Comparison of ENCODE assay signal across 16 cellular contexts in the genomic region with DNA sequence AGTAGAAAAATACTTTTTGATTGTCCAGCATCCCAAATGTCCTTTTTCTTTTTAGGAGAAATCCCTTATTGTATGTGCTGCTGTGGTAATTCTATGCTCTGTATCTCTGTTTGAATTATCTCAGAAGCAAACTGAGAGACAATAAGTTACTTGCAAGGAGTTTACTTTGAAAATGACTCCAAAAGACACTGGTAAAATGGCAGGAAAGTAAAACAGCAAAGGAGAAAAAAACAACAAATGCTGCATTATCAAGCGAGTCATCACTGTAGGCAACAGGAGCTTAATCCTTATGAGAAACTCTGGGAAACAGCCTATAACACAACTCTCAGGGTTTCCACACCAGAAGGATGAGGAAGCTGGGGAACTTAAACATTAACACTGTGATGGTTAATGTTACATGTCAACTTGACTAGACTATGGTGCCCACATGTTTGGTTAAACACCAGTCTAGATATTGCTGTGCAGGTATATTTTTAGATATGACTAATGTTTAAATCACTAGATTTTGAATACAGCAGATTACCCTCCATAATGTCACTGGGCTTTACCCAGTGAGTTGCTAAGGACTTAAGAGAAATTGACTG.
DNase-seq lines count a peak whose midpoint lies in the region; ATAC-seq and TF ChIP-seq lines count a peak whose summit lies in the region.
"Had no signal": no experiment of that assay in that cellular context is flagged by ENCODE, and none has a peak within 500 bp of the region (broad histone marks: within the 10 kb centered on the region; RNA-seq: fewer than 3 reads in every experiment).

No MANE protein-coding gene starts in this region.

- TF ChIP-seq POLR2A in upper lobe of left lung (IDR thresholded peaks at IDR 0.05) (no peak), esophagus squamous epithelium (IDR thresholded peaks at IDR 0.05) (no peak)

- no peak overlapping the region for H3K27ac Mint-ChIP-seq in activated T-cell treated with anti-CD3 and anti-CD28 coated beads, Interleukin-2, amount 50 U/mL, for 72 hours
- H3K27ac Mint-ChIP-seq in stimulated activated effector memory CD8-positive, alpha-beta T cell treated with anti-CD3 and anti-CD28 coated beads, Interleukin-12 subunit alpha, Interleukin-12 subunit beta, amount 100 ng/mL, for 72 hours = no peak overlapping the region

- intact Hi-C loops in esophagus squamous epithelium (cut with DNase I) = no loop called here

- H3K27ac ChIP-seq in upper lobe of left lung (no peak overlapping the region), esophagus squamous epithelium (no peak overlapping the region)
- H3K27ac ChIP-seq: body of pancreas, skin epidermis, WERI-Rb-1 had no signal

- H3K36me3 ChIP-seq in adipocyte (ENCODE audit: control insufficient read depth, insufficient read depth, low read length, severe bottlenecking) (no peaks in the 10 kb centered on the region), upper lobe of left lung (no peaks in the 10 kb centered on the region), esophagus squamous epithelium (no peaks in the 10 kb centered on the region)
- H3K36me3 ChIP-seq: WERI-Rb-1 had no signal

- H3K9me3 Mint-ChIP-seq in activated T-cell treated with anti-CD3 and anti-CD28 coated beads, Interleukin-2, amount 50 U/mL, for 72 hours = peaks cover 3 to 5% of the 10 kb centered on the region in 2 donors
- peaks cover 4% of the 10 kb centered on the region for H3K9me3 Mint-ChIP-seq in stimulated activated effector memory CD8-positive, alpha-beta T cell treated with anti-CD3 and anti-CD28 coated beads, Interleukin-12 subunit alpha, Interleukin-12 subunit beta, amount 100 ng/mL, for 72 hours

- H3K4me3 Mint-ChIP-seq in activated T-cell treated with anti-CD3 and anti-CD28 coated beads, Interleukin-2, amount 50 U/mL, for 72 hours = no peak overlapping the region
- H3K4me3 Mint-ChIP-seq in stimulated activated effector memory CD8-positive, alpha-beta T cell treated with anti-CD3 and anti-CD28 coated beads, Interleukin-12 subunit alpha, Interleukin-12 subunit beta, amount 100 ng/mL, for 72 hours = no peak overlapping the region

- H3K4me1 ChIP-seq in adipocyte (ENCODE audit: control insufficient read depth, insufficient read depth, low read length) (peaks cover 12% of the 10 kb centered on the region), upper lobe of left lung (no peaks in the 10 kb centered on the region), esophagus squamous epithelium (no peaks in the 10 kb centered on the region)
- H3K4me1 ChIP-seq: body of pancreas had no signal

- H3K36me3 Mint-ChIP-seq in activated T-cell treated with anti-CD3 and anti-CD28 coated beads, Interleukin-2, amount 50 U/mL, for 72 hours (ENCODE audit: insufficient read depth in 2 of 2) = peaks cover 5 to 9% of the 10 kb centered on the region in 2 donors
- no peaks in the 10 kb centered on the region for H3K36me3 Mint-ChIP-seq in stimulated activated effector memory CD8-positive, alpha-beta T cell treated with anti-CD3 and anti-CD28 coated beads, Interleukin-12 subunit alpha, Interleukin-12 subunit beta, amount 100 ng/mL, for 72 hours

- no peaks in the 10 kb centered on the region for H3K27me3 Mint-ChIP-seq in activated T-cell treated with anti-CD3 and anti-CD28 coated beads, Interleukin-2, amount 50 U/mL, for 72 hours (ENCODE audit: low read depth)

- H3K4me3 ChIP-seq in adipocyte (ENCODE audit: low read length) (no peak overlapping the region), foreskin fibroblast (ENCODE audit: low read depth in 1 of 2, low read length in 2 of 2) (no peak overlapping the region), upper lobe of left lung (no peak overlapping the region), esophagus squamous epithelium (no peak overlapping the region)
- H3K4me3 ChIP-seq: body of pancreas had no signal

- peak; percentile 70 to 78 for ATAC-seq in activated T-cell treated with anti-CD3 and anti-CD28 coated beads, Interleukin-2, amount 50 U/mL, for 72 hours (replicated peaks in 1 of 2)
- ATAC-seq in stimulated activated effector memory CD8-positive, alpha-beta T cell treated with anti-CD3 and anti-CD28 coated beads, Interleukin-12 subunit alpha, Interleukin-12 subunit beta, amount 100 ng/mL, for 72 hours = peak; percentile 90
- ATAC-seq in upper lobe of left lung (ENCODE audit: low FRiP score in 2 of 2) = no peak
- ATAC-seq: body of pancreas, SK-N-SH treated with all-trans-retinoic acid at 6 μM for 48 hours had no signal

- 88 to 91% methylated on average over 1 of the region's 1 CpG for WGBS in upper lobe of left lung, 2 donors
- WGBS in esophagus squamous epithelium, 2 donors = 78 to 88% methylated on average over 1 of the region's 1 CpG

- no peak for DNase-seq in activated T-cell treated with anti-CD3 and anti-CD28 coated beads, Interleukin-2, amount 50 U/mL, for 72 hours
- DNase-seq in activated T-cell treated with anti-CD3 and anti-CD28 coated beads, Interleukin-2, amount 50 U/mL, for 48 hours = no peak
- DNase-seq in adipocyte (ENCODE audit: low read depth) (peak; percentile 50), foreskin fibroblast (peak; percentile 30 to 49), upper lobe of left lung (no peak), esophagus squamous epithelium (lab: John Stamatoyannopoulos, UW) (no peak), ecto neural progenitor cell (ENCODE audit: low spot score) (no peak)
- DNase-seq in stimulated activated effector memory CD8-positive, alpha-beta T cell treated with anti-CD3 and anti-CD28 coated beads, Interleukin-12 subunit alpha, Interleukin-12 subunit beta, amount 100 ng/mL, for 72 hours (ENCODE audit: low spot score in 2 of 2) = no peak
- DNase-seq: body of pancreas; COR-L47; effector memory CD4-positive, alpha-beta T cell; hippocampal formation; NCI-H2171 treated with DMSO at 0.1 percent for 48 hours; WERI-Rb-1 had no signal

- H3K9ac ChIP-seq in adipocyte (ENCODE audit: low read length) = no peak overlapping the region

- TF ChIP-seq CTCF in foreskin fibroblast (IDR thresholded peaks at IDR 0.05; ENCODE audit: low read depth, low read length) (no peak), upper lobe of left lung (IDR thresholded peaks at IDR 0.05) (no peak), esophagus squamous epithelium (IDR thresholded peaks at IDR 0.05) (no peak)

- no peaks in the 10 kb centered on the region for H3K27me3 ChIP-seq in adipocyte (replicated peaks; ENCODE audit: control insufficient read depth, insufficient read depth, low read length)
- H3K27me3 ChIP-seq in upper lobe of left lung = no peaks in the 10 kb centered on the region
- no peaks in the 10 kb centered on the region for H3K27me3 ChIP-seq in esophagus squamous epithelium
- H3K27me3 ChIP-seq: body of pancreas had no signal

- H3K4me1 Mint-ChIP-seq in activated T-cell treated with anti-CD3 and anti-CD28 coated beads, Interleukin-2, amount 50 U/mL, for 72 hours (ENCODE audit: low read depth) = peaks cover 5% of the 10 kb centered on the region
- no peaks in the 10 kb centered on the region for H3K4me1 Mint-ChIP-seq in stimulated activated effector memory CD8-positive, alpha-beta T cell treated with anti-CD3 and anti-CD28 coated beads, Interleukin-12 subunit alpha, Interleukin-12 subunit beta, amount 100 ng/mL, for 72 hours

- TF ChIP-seq EP300 in upper lobe of left lung (IDR thresholded peaks at IDR 0.05) = no peak

- H3K9me3 ChIP-seq in adipocyte (ENCODE audit: control insufficient read depth, low read length) (no peaks in the 10 kb centered on the region), upper lobe of left lung (no peaks in the 10 kb centered on the region), esophagus squamous epithelium (no peaks in the 10 kb centered on the region)
- H3K9me3 ChIP-seq: body of pancreas had no signal

Comparison
In these comparisons a context has a peak if more than half of its experiments do, and no peak if none do; other contexts are left out.
1. ATAC-seq: peak in activated T-cell treated with anti-CD3 and anti-CD28 coated beads, Interleukin-2, amount 50 U/mL, for 72 hours (2 of 2) and stimulated activated effector memory CD8-positive, alpha-beta T cell treated with anti-CD3 and anti-CD28 coated beads, Interleukin-12 subunit alpha, Interleukin-12 subunit beta, amount 100 ng/mL, for 72 hours (single experiment); none in upper lobe of left lung (0 of 2).
2. DNase-seq: peak in adipocyte (single experiment) and foreskin fibroblast (2 of 2); none in activated T-cell treated with anti-CD3 and anti-CD28 coated beads, Interleukin-2, amount 50 U/mL, for 72 hours (0 of 2), activated T-cell treated with anti-CD3 and anti-CD28 coated beads, Interleukin-2, amount 50 U/mL, for 48 hours (0 of 2), stimulated activated effector memory CD8-positive, alpha-beta T cell treated with anti-CD3 and anti-CD28 coated beads, Interleukin-12 subunit alpha, Interleukin-12 subunit beta, amount 100 ng/mL, for 72 hours (0 of 2), upper lobe of left lung (0 of 2), esophagus squamous epithelium (single experiment) and ecto neural progenitor cell (single experiment).